In the genomic region with DNA sequence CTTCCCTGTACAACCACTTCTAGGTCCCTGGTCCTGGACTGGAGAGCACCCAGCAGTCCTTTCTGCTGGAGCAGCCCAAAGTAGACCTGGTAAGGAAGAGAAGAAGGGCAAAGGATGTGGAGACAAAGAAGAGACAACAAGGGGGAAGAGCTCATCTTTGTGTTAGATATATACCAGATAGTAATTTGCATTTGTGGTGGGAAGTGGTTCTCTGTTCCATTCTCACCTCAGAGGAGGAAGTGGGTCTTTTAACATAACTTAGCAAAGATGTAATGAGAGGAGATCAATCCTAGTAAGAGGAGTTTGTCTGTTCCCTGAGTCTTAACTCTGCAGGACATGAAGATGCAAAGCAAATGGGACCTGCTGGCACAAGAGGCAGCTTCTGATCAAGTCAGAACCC, we compare ENCODE assay signal across 11 cellular contexts.
DNase-seq lines count a peak whose midpoint lies in the region; ATAC-seq lines count a peak whose summit lies in the region.
"Had no signal": no experiment of that assay in that cellular context is flagged by ENCODE, and none has a peak within 500 bp of the region (broad histone marks: within the 10 kb centered on the region; RNA-seq: fewer than 3 reads in every experiment).

No MANE protein-coding gene starts in this region.

- DNase-seq in germinal center (ENCODE audit: low spot score) (peak; percentile 33), DMS79 (lab: John Stamatoyannopoulos, UW) (no peak), NCI-H446 treated with DMSO at 0.1 percent for 48 hours (lab: John Stamatoyannopoulos, UW) (no peak), NCI-H1930 (lab: John Stamatoyannopoulos, UW) (no peak), nucleus accumbens (lab: John Stamatoyannopoulos, UW) (no peak)
- DNase-seq: NCI-H1092, right lobe of liver had no signal

- ATAC-seq in GM18907 (IDR thresholded peaks at IDR 0.05; ENCODE audit: unreplicated experiment), result peak; percentile 96
- ATAC-seq in GM21529 (IDR thresholded peaks at IDR 0.05; ENCODE audit: unreplicated experiment), result peak; percentile 95
- ATAC-seq in HG03108 (IDR thresholded peaks at IDR 0.05; ENCODE audit: unreplicated experiment), result peak; percentile 92
- ATAC-seq: HCT116, right lobe of liver had no signal
